In the genomic region with DNA sequence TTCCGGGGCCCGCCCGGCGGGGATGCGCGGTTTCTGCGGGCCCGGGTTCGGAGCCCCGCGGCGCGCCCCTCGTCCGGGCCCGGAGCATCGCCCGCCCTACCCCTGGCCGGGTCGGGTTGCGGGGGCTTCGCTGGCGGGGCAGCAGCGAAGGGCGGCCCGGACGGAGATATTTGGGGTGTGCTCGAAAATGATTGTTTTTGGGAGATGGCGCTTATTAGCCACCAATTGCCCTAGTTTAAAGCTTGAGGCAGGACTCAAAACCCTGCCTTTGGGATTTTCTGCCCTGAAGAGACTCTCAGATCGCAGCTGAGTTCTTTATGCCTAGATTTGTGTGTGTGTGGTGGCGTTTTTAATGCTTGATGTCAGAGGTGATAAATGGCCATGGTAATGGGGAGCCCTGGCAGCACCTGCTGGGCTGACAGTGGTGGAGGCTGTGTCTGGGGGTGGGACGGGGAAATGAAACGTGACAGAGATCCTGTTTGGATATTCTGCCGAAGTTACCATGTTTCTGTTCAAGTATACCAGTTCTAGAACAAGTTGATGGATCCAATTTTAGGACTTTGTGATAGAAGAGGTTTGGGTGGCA, we compare ENCODE assay signal across 8 cellular contexts.
DNase-seq lines count a peak whose midpoint lies in the region; ATAC-seq and TF ChIP-seq lines count a peak whose summit lies in the region.

No MANE protein-coding gene starts in this region.

- peak overlapping the region; percentile 82 to 89 for H3K4me3 Mint-ChIP-seq in effector memory CD8-positive, alpha-beta T cell
- peak overlapping the region; percentile 93 to 98 (median 93) for H3K4me3 Mint-ChIP-seq in nephron

- H3K4me1 Mint-ChIP-seq in effector memory CD8-positive, alpha-beta T cell (ENCODE audit: low read depth in 2 of 2): peaks cover 51 to 58% of the 10 kb centered on the region in 2 donors
- H3K4me1 Mint-ChIP-seq in nephron: peaks cover 61% of the 10 kb centered on the region

- no peak for TF ChIP-seq CTCF in HEK293 (tag by site-specific recombination; IDR thresholded peaks at IDR 0.05)
- no peak for TF ChIP-seq CTCF in nephron (IDR thresholded peaks at IDR 0.05; ENCODE audit: unreplicated experiment in 3 of 3)

- peak; percentile 29 for DNase-seq in ELF-1 (ENCODE audit: low read depth, low spot score)
- DNase-seq in T-helper 9 cell: peak; percentile 9
- peak in 2 of 3 experiments; percentile 7 to 20 for DNase-seq in effector memory CD8-positive, alpha-beta T cell
- no peak for DNase-seq in NCI-H2171 treated with DMSO at 0.1 percent for 48 hours (lab: John Stamatoyannopoulos, UW)

- H3K9me3 ChIP-seq in HEK293 (ENCODE audit: control insufficient read depth, insufficient read depth, low read depth, low read length): no peaks in the 10 kb centered on the region

- CTCF ChIA-PET in HEK293 (lab: Yijun Ruan, JAX): interaction anchor here (0.6 to 3.3 kb wide), 8 partner anchors 7 to 167 kb away, joined by 3 to 12 read pairs (median 4); no protein-coding TSS in a partner anchor

- no peaks in the 10 kb centered on the region for H3K36me3 ChIP-seq in HEK293 (ENCODE audit: control insufficient read depth in 2 of 2, insufficient read depth in 1 of 2, low read length in 2 of 2)

- peaks cover 8% of the 10 kb centered on the region; the same call in 1 of the 2 replicates for H3K4me1 ChIP-seq in HEK293 (ENCODE audit: control insufficient read depth, insufficient read depth, low read length)

- peaks cover 9% of the 10 kb centered on the region for H3K36me3 Mint-ChIP-seq in effector memory CD8-positive, alpha-beta T cell (ENCODE audit: insufficient read depth)
- H3K36me3 Mint-ChIP-seq in nephron (ENCODE audit: low read depth): no peaks in the 10 kb centered on the region

- peak overlapping the region; percentile 77 for H3K27ac ChIP-seq in HEK293 (ENCODE audit: extremely low read depth, low read depth, low read length)

- POLR2A ChIA-PET in HEK293 (lab: Yijun Ruan, JAX): interaction anchor here (1.1 to 1.5 kb wide), 3 partner anchors 22 to 36 kb away, joined by 3 read pairs; no protein-coding TSS in a partner anchor

- no peaks in the 10 kb centered on the region for H3K27me3 Mint-ChIP-seq in effector memory CD8-positive, alpha-beta T cell
- no peaks in the 10 kb centered on the region for H3K27me3 Mint-ChIP-seq in nephron (ENCODE audit: low read depth)

- peak; percentile 14 for ATAC-seq in effector memory CD8-positive, alpha-beta T cell (replicated peaks)
- ATAC-seq in GM19023 (IDR thresholded peaks at IDR 0.05; ENCODE audit: unreplicated experiment): no peak
- no peak for ATAC-seq in GM19324 (IDR thresholded peaks at IDR 0.05; ENCODE audit: low FRiP score, unreplicated experiment)

- no peaks in the 10 kb centered on the region for H3K9me3 Mint-ChIP-seq in effector memory CD8-positive, alpha-beta T cell
- H3K9me3 Mint-ChIP-seq in nephron: no peaks in the 10 kb centered on the region

- peak overlapping the region; percentile 64 for H3K4me3 ChIP-seq in HEK293 (ENCODE audit: low read depth, low read length)

- H3K27ac Mint-ChIP-seq in effector memory CD8-positive, alpha-beta T cell: peak overlapping the region; percentile 79 to 88
- H3K27ac Mint-ChIP-seq in nephron: peak overlapping the region; percentile 73 to 87 (median 81)

TF ChIP-seq in HEK293, 187 proteins besides CTCF, POLR2A, EP300 and RAD21 (continues in another document):
- 0 out of 2 replicates have a peak, but pooled peaks have one; percentile 34 for TF ChIP-seq ZNF692 (tag by site-specific recombination; IDR thresholded peaks at IDR 0.05)
- peak; percentile 35; the same call in 1 of the 2 replicates for TF ChIP-seq ZNF600 (tag by site-specific recombination; IDR thresholded peaks at IDR 0.05)
- peak; percentile 21; the same call in 1 of the 2 replicates for TF ChIP-seq SP2 (tag by site-specific recombination; IDR thresholded peaks at IDR 0.05)
- 0 out of 2 replicates have a peak, but pooled peaks have one; percentile 39 for TF ChIP-seq EGR2 (tag by site-specific recombination; IDR thresholded peaks at IDR 0.05; ENCODE audit: low read depth)
- TF ChIP-seq ZNF132 (tag by site-specific recombination; IDR thresholded peaks at IDR 0.05; ENCODE audit: borderline replicate concordance): no peak
- TF ChIP-seq ZNF335 (tag by site-specific recombination; conservative IDR thresholded peaks at IDR 0.05): peak; percentile 79
- TF ChIP-seq ZNF621 (tag by site-specific recombination; IDR thresholded peaks at IDR 0.05): no peak
- no peak for TF ChIP-seq ZNF433 (tag by site-specific recombination; IDR thresholded peaks at IDR 0.05; ENCODE audit: low read depth)
- TF ChIP-seq, protein P1, sequence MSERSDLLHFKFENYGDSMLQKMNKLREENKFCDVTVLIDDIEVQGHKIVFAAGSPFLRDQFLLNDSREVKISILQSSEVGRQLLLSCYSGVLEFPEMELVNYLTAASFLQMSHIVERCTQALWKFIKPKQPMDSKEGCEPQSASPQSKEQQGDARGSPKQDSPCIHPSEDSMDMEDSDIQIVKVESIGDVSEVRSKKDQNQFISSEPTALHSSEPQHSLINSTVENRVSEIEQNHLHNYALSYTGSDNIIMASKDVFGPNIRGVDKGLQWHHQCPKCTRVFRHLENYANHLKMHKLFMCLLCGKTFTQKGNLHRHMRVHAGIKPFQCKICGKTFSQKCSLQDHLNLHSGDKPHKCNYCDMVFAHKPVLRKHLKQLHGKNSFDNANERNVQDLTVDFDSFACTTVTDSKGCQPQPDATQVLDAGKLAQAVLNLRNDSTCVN (tag by site-specific recombination; optimal IDR thresholded peaks at IDR 0.05): peak; percentile 39
- TF ChIP-seq ZNF2 (tag by site-specific recombination; IDR thresholded peaks at IDR 0.05): peak; percentile 20; the same call in 1 of the 2 replicates
- TF ChIP-seq ZBTB8A (tag by site-specific recombination; IDR thresholded peaks at IDR 0.05): peak; percentile 35
- peak; percentile 51; the same call in 1 of the 2 replicates for TF ChIP-seq SP7 (tag by site-specific recombination; IDR thresholded peaks at IDR 0.05)
- TF ChIP-seq PRDM10 (tag by site-specific recombination; IDR thresholded peaks at IDR 0.05): peak; percentile 46
- TF ChIP-seq, protein P2, sequence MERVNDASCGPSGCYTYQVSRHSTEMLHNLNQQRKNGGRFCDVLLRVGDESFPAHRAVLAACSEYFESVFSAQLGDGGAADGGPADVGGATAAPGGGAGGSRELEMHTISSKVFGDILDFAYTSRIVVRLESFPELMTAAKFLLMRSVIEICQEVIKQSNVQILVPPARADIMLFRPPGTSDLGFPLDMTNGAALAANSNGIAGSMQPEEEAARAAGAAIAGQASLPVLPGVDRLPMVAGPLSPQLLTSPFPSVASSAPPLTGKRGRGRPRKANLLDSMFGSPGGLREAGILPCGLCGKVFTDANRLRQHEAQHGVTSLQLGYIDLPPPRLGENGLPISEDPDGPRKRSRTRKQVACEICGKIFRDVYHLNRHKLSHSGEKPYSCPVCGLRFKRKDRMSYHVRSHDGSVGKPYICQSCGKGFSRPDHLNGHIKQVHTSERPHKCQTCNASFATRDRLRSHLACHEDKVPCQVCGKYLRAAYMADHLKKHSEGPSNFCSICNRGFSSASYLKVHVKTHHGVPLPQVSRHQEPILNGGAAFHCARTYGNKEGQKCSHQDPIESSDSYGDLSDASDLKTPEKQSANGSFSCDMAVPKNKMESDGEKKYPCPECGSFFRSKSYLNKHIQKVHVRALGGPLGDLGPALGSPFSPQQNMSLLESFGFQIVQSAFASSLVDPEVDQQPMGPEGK (tag by site-specific recombination; IDR thresholded peaks at IDR 0.05): peak; percentile 41; the same call in 1 of the 2 replicates
- peak; percentile 82; the same call in 1 of the 2 replicates for TF ChIP-seq ZBTB20 (tag by site-specific recombination; IDR thresholded peaks at IDR 0.05)
- no peak for TF ChIP-seq ZFP41 (tag by site-specific recombination; IDR thresholded peaks at IDR 0.05; ENCODE audit: borderline replicate concordance)
- peak; percentile 81 for TF ChIP-seq ZIC2 (tag by site-specific recombination; IDR thresholded peaks at IDR 0.05)
- TF ChIP-seq ZNF777 (tag by site-specific recombination; IDR thresholded peaks at IDR 0.05; ENCODE audit: borderline replicate concordance): no peak
